Comparison of ENCODE assay signal across 8 cellular contexts in genomic region chr1:202861420-202862121, GRCh38. TPM values are rescaled to one million over a fixed set of nuclear protein-coding genes. Genes with fewer than 3 reads are reported as not detected.
DNase-seq lines count a peak whose midpoint lies in the region; ATAC-seq, FAIRE-seq and TF ChIP-seq lines count a peak whose summit lies in the region.

No MANE protein-coding gene starts in this region.

- DNase-seq in BE2C (peak; percentile 97), GM19239 (ENCODE audit: insufficient read length, low spot score) (peak; percentile 55), NCI-H748 (lab: John Stamatoyannopoulos, UW; ENCODE audit: unreplicated experiment) (peak; percentile 93), activated T-cell treated with anti-CD3 and anti-CD28 coated beads for 24 hours (ENCODE audit: low read depth) (peak; percentile 5), esophagus squamous epithelium (lab: John Stamatoyannopoulos, UW) (peak; percentile 34), mucosa of descending colon (peak; percentile 94)
- peak; percentile 16 for DNase-seq in stimulated activated naive CD4-positive, alpha-beta T cell treated with Interleukin-2 at 50 U/mL for 16 hours (lab: John Stamatoyannopoulos, UW)

- H3K36me3 ChIP-seq in BE2C = no peaks in the 10 kb centered on the region
- no peaks in the 10 kb centered on the region for H3K36me3 ChIP-seq in esophagus squamous epithelium
- H3K36me3 ChIP-seq in mucosa of descending colon (ENCODE audit: low read depth) = no peaks in the 10 kb centered on the region

- ATAC-seq in HG03520 (IDR thresholded peaks at IDR 0.05; ENCODE audit: unreplicated experiment) (peak; percentile 56), mucosa of descending colon (peak; percentile 94)

- FAIRE-seq in GM19239 (lab: Jason Lieb, UNC) = no peak

- intact Hi-C loops in esophagus squamous epithelium (cut with DNase I) (no loop called here), mucosa of descending colon (cut with DNase I, micrococcal nuclease) (no loop called here)

- H3K4me3 ChIP-seq in BE2C (ENCODE audit: low read depth, low read length) (peak overlapping the region; percentile 79), esophagus squamous epithelium (peak overlapping the region; percentile 57 to 81 (median 73)), mucosa of descending colon (peak overlapping the region; percentile 37)

- no peaks in the 10 kb centered on the region for H3K27me3 ChIP-seq in BE2C
- H3K27me3 ChIP-seq in esophagus squamous epithelium = no peaks in the 10 kb centered on the region

- peak in 1 of 4 donors; percentile 42 for TF ChIP-seq POLR2A in esophagus squamous epithelium (IDR thresholded peaks at IDR 0.05)

- TF ChIP-seq CTCF in BE2C (IDR thresholded peaks at IDR 0.05; ENCODE audit: low read depth, low read length) (no peak), esophagus squamous epithelium (IDR thresholded peaks at IDR 0.05) (no peak), mucosa of descending colon (IDR thresholded peaks at IDR 0.05) (no peak)

- WGBS in esophagus squamous epithelium, 2 donors = 0 to 4% methylated on average over 7 to 9 of the region's 44 CpGs

- H3K9me3 ChIP-seq in BE2C (no peaks in the 10 kb centered on the region), esophagus squamous epithelium (no peaks in the 10 kb centered on the region), mucosa of descending colon (no peaks in the 10 kb centered on the region)

- no peaks in the 10 kb centered on the region for H3K4me1 ChIP-seq in BE2C
- H3K4me1 ChIP-seq in esophagus squamous epithelium = peaks cover 0 to 42% (median 9%) of the 10 kb centered on the region in 3 donors
- H3K4me1 ChIP-seq in mucosa of descending colon (ENCODE audit: low read depth) = peaks cover 32% of the 10 kb centered on the region

- peak overlapping the region; percentile 25 to 76 (median 50) for H3K27ac ChIP-seq in esophagus squamous epithelium

RNA-seq across cellular contexts. Expression of gene RABIF, which starts 27.4 kb away (rescaled TPM):
- polyA plus RNA-seq in BE2C (2012; ENCODE audit: insufficient read depth, insufficient read length, low read depth) = 23.4 TPM
- total RNA-seq in esophagus squamous epithelium (10 to 100 TPM in 2 of 4 donors, 1 to 10 TPM in 2; 4.9 to 10.4 (median 8.0) TPM), mucosa of descending colon (10 to 100 TPM; 11.7 to 14.7 (median 11.9) TPM)

RNA-seq across cellular contexts. Expression of gene PCAT6, which starts 50.8 kb away (rescaled TPM):
- 0.71 TPM for polyA plus RNA-seq in BE2C (2012; ENCODE audit: insufficient read depth, insufficient read length, low read depth)
- 1 to 10 TPM in 2 of 4 donors, under 1 TPM in 2; 0.57 to 1.2 (median 1.1) TPM for total RNA-seq in esophagus squamous epithelium
- total RNA-seq in mucosa of descending colon = 1 to 10 TPM in 2 of 3 donors, under 1 TPM in 1; 0.69 to 1.3 (median 1.0) TPM

RNA-seq across cellular contexts. Expression of gene KDM5B, which starts 53.4 kb away (rescaled TPM):
- polyA plus RNA-seq in BE2C (2012; ENCODE audit: insufficient read depth, insufficient read length, low read depth) = 22.7 TPM
- total RNA-seq in esophagus squamous epithelium (10 to 100 TPM; 41.2 to 88.9 (median 60.3) TPM), mucosa of descending colon (10 to 100 TPM; 64.7 to 92.7 (median 68.1) TPM)

Comparison
In these comparisons a context has a peak if more than half of its experiments do, and no peak if none do; other contexts are left out.
1. Peak in every context shown above with its lines: DNase-seq, ATAC-seq, H3K4me3 ChIP-seq and H3K27ac ChIP-seq.
2. DNase-seq: peak in every context shown above with its lines; median percentile 97 in BE2C; 94 in mucosa of descending colon; 93 in NCI-H748; 55 in GM19239; 34 in esophagus squamous epithelium; 16 in stimulated activated naive CD4-positive, alpha-beta T cell treated with Interleukin-2 at 50 U/mL for 16 hours; 5 in activated T-cell treated with anti-CD3 and anti-CD28 coated beads for 24 hours.